In genomic region chr19:19259741-19260140, GRCh38 we compare ENCODE assay signal across 10 cellular contexts. TPM values are rescaled to one million over a fixed set of nuclear protein-coding genes. Genes with fewer than 3 reads are reported as not detected.
DNase-seq lines count a peak whose midpoint lies in the region; ATAC-seq, FAIRE-seq and TF ChIP-seq lines count a peak whose summit lies in the region.
"Had no signal": no experiment of that assay in that cellular context is flagged by ENCODE, and none has a peak within 500 bp of the region (broad histone marks: within the 10 kb centered on the region; RNA-seq: fewer than 3 reads in every experiment).

No MANE protein-coding gene starts in this region.

- DNase-seq in GM12891 (ENCODE audit: insufficient read length, low spot score) (peak; percentile 48), MV-4-11 (lab: John Stamatoyannopoulos, UW) (peak; percentile 89), midbrain (lab: John Stamatoyannopoulos, UW) (peak; percentile 9), UCSD-AML1 (lab: John Stamatoyannopoulos, UW; ENCODE audit: unreplicated experiment) (no peak), cerebellar nuclear complex (lab: John Stamatoyannopoulos, UW) (no peak)
- DNase-seq: effector CD8-positive, alpha-beta T cell had no signal

- peaks cover 12% of the 10 kb centered on the region for H3K4me1 Mint-ChIP-seq in activated T-helper 17 cell treated with anti-CD3 and anti-CD28 coated beads, Interleukin-2, amount 50 U/mL, for 72 hours

- no peaks in the 10 kb centered on the region for H3K36me3 Mint-ChIP-seq in activated T-helper 17 cell treated with anti-CD3 and anti-CD28 coated beads, Interleukin-2, amount 50 U/mL, for 72 hours (ENCODE audit: low read depth)

- TF ChIP-seq POLR2A in GM12891 (IDR thresholded peaks at IDR 0.05; ENCODE audit: low read depth, low read length), result no peak

- no peaks in the 10 kb centered on the region for H3K9me3 Mint-ChIP-seq in activated T-helper 17 cell treated with anti-CD3 and anti-CD28 coated beads, Interleukin-2, amount 50 U/mL, for 72 hours

- no peak overlapping the region for H3K27ac Mint-ChIP-seq in activated T-helper 17 cell treated with anti-CD3 and anti-CD28 coated beads, Interleukin-2, amount 50 U/mL, for 72 hours

- no peak overlapping the region for H3K4me3 Mint-ChIP-seq in activated T-helper 17 cell treated with anti-CD3 and anti-CD28 coated beads, Interleukin-2, amount 50 U/mL, for 72 hours

- peak; percentile 94 for ATAC-seq in activated T-helper 17 cell treated with anti-CD3 and anti-CD28 coated beads, Interleukin-2, amount 50 U/mL, for 72 hours (replicated peaks)
- ATAC-seq in HG02884 (IDR thresholded peaks at IDR 0.05; ENCODE audit: unreplicated experiment), result no peak
- ATAC-seq in GM18870 (IDR thresholded peaks at IDR 0.05; ENCODE audit: unreplicated experiment), result no peak

- FAIRE-seq in GM12891 (lab: Jason Lieb, UNC), result no peak

- peaks cover 34% of the 10 kb centered on the region for H3K27me3 Mint-ChIP-seq in activated T-helper 17 cell treated with anti-CD3 and anti-CD28 coated beads, Interleukin-2, amount 50 U/mL, for 72 hours

TF ChIP-seq in GM12891, 5 proteins besides CTCF, POLR2A, EP300 and RAD21:
- TF ChIP-seq PAX5 (IDR thresholded peaks at IDR 0.05; ENCODE audit: insufficient read depth, low read length, severe bottlenecking), result no peak
- TF ChIP-seq SPI1 (IDR thresholded peaks at IDR 0.05; ENCODE audit: low read depth, low read length), result no peak
- TF ChIP-seq POU2F2 (IDR thresholded peaks at IDR 0.05; ENCODE audit: low read depth, low read length), result no peak
- no peak for TF ChIP-seq POLR2AphosphoS5 (IDR thresholded peaks at IDR 0.05; ENCODE audit: low read depth, low read length)
- no peak for TF ChIP-seq TAF1 (IDR thresholded peaks at IDR 0.05; ENCODE audit: low read depth, low read length)

RNA-seq across cellular contexts. Expression of gene TM6SF2, which starts 13.4 kb away (rescaled TPM):
- not detected for polyA plus RNA-seq in GM12891 (2012; ENCODE audit: low read depth, missing spikeins)
- total RNA-seq in activated T-helper 17 cell treated with anti-CD3 and anti-CD28 coated beads, Interleukin-2, amount 50 U/mL, for 72 hours, result not detected
- total RNA-seq: T-helper 1 cell treated with Interleukin-12 subunit alpha and Interleukin-12 subunit beta and Interleukin-4 antibody, amounts not matched to agents 30 ng/mL and 1 ng/mL, for 36 hours had no signal

RNA-seq across cellular contexts. Expression of gene NCAN, which starts 48.0 kb away (rescaled TPM):
- polyA plus RNA-seq in GM12891 (2012; ENCODE audit: low read depth, missing spikeins), result 0.33 TPM
- not detected for total RNA-seq in activated T-helper 17 cell treated with anti-CD3 and anti-CD28 coated beads, Interleukin-2, amount 50 U/mL, for 72 hours

RNA-seq across cellular contexts. Expression of gene NR2C2AP, which starts 56.5 kb away (rescaled TPM):
- polyA plus RNA-seq in GM12891 (2012; ENCODE audit: low read depth, missing spikeins), result 13.3 TPM
- 10 to 100 TPM; 39.5 to 50.9 TPM for total RNA-seq in activated T-helper 17 cell treated with anti-CD3 and anti-CD28 coated beads, Interleukin-2, amount 50 U/mL, for 72 hours

Comparison
In these comparisons a context has a peak if more than half of its experiments do, and no peak if none do; other contexts are left out.
1. DNase-seq: peak in GM12891 (single experiment), MV-4-11 (single experiment) and midbrain (single experiment); none in UCSD-AML1 (single experiment) and cerebellar nuclear complex (0 of 2).